ENCODE assay signal across 10 cellular contexts in genomic region chrX:47628980-47629379, GRCh38. TPM values are rescaled to one million over a fixed set of nuclear protein-coding genes. Genes with fewer than 3 reads are reported as not detected.
DNase-seq lines count a peak whose midpoint lies in the region; ATAC-seq and TF ChIP-seq lines count a peak whose summit lies in the region.
"Had no signal": no experiment of that assay in that cellular context is flagged by ENCODE, and none has a peak within 500 bp of the region (broad histone marks: within the 10 kb centered on the region; RNA-seq: fewer than 3 reads in every experiment).

No MANE protein-coding gene starts in this region.

- H3K9me3 Mint-ChIP-seq in CD8-positive, alpha-beta memory T cell = no peaks in the 10 kb centered on the region

- POLR2A ChIA-PET in CD8-positive, alpha-beta memory T cell (lab: Charles Lee) = no interaction called here

- peak overlapping the region in 4 of 7 donors; percentile 20 to 70 (median 50) for H3K4me3 Mint-ChIP-seq in CD8-positive, alpha-beta memory T cell
- peak overlapping the region; percentile 86 for H3K4me3 Mint-ChIP-seq in T-helper 17 cell

- H3K4me3 ChIP-seq in CD8-positive, alpha-beta memory T cell (ENCODE audit: low read length) = no peak overlapping the region
- H3K4me3 ChIP-seq: thoracic aorta had no signal

- peaks cover 3 to 4% of the 10 kb centered on the region in 2 donors for H3K27me3 Mint-ChIP-seq in CD8-positive, alpha-beta memory T cell
- H3K27me3 Mint-ChIP-seq in T-helper 17 cell = no peaks in the 10 kb centered on the region

- H3K27ac Mint-ChIP-seq in CD8-positive, alpha-beta memory T cell = peak overlapping the region in 1 of 8 donors; percentile 21
- H3K27ac Mint-ChIP-seq in T-helper 17 cell = peak overlapping the region; percentile 54

- peak; percentile 29 for TF ChIP-seq CTCF in GM13976 (IDR thresholded peaks at IDR 0.05; ENCODE audit: borderline replicate concordance, control extremely low read depth, extremely low read depth, insufficient read depth, missing control alignments)

- in situ Hi-C loops in GM13976 (cut with MboI; ENCODE audit: low sequenced_read_pairs, unreplicated experiment) = no loop called here

- peaks cover 6% of the 10 kb centered on the region for H3K4me1 ChIP-seq in CD8-positive, alpha-beta memory T cell (ENCODE audit: insufficient read depth, low read length)

- CTCF ChIA-PET in CD8-positive, alpha-beta memory T cell (lab: Charles Lee) = interaction anchor here (0.8 to 1.0 kb wide), 2 partner anchors 18 to 108 kb away, joined by 3 read pairs; no protein-coding TSS in a partner anchor

- H3K9me3 ChIP-seq in CD8-positive, alpha-beta memory T cell (ENCODE audit: low read length) = no peaks in the 10 kb centered on the region
- H3K9me3 ChIP-seq in T-helper 17 cell (ENCODE audit: control insufficient read depth, low read length, poor library complexity, severe bottlenecking) = no peaks in the 10 kb centered on the region
- H3K9me3 ChIP-seq: thoracic aorta had no signal

- H3K27ac ChIP-seq in CD8-positive, alpha-beta memory T cell (ENCODE audit: low read depth, low read length) = no peak overlapping the region
- H3K27ac ChIP-seq: thoracic aorta had no signal

- ATAC-seq in T-helper 17 cell (peak; percentile 68), HG03045 (IDR thresholded peaks at IDR 0.05; ENCODE audit: unreplicated experiment) (no peak), HG03460 (IDR thresholded peaks at IDR 0.05; ENCODE audit: unreplicated experiment) (no peak)

- peaks cover 0 to 2% (median 0%) of the 10 kb centered on the region in 3 donors for H3K36me3 Mint-ChIP-seq in CD8-positive, alpha-beta memory T cell
- H3K36me3 Mint-ChIP-seq in T-helper 17 cell (ENCODE audit: low read depth) = no peaks in the 10 kb centered on the region

- DNase-seq in CD8-positive, alpha-beta memory T cell = no peak
- DNase-seq in GM13976 (ENCODE audit: low spot score) = no peak
- DNase-seq in T-helper 17 cell = no peak
- peak; percentile 23 for DNase-seq in left kidney (ENCODE audit: low read depth, low spot score)
- DNase-seq in NCI-H2081 treated with DMSO at 0.1 percent for 48 hours (lab: John Stamatoyannopoulos, UW) = no peak
- DNase-seq in DMS79 treated with DMSO at 0.1 percent for 48 hours (lab: John Stamatoyannopoulos, UW) = no peak
- DNase-seq: NCI-H1436 had no signal

- no peaks in the 10 kb centered on the region for H3K27me3 ChIP-seq in CD8-positive, alpha-beta memory T cell (ENCODE audit: insufficient read depth, low read length, poor library complexity, severe bottlenecking)

- H3K36me3 ChIP-seq in CD8-positive, alpha-beta memory T cell (ENCODE audit: insufficient read depth, low read length) = no peaks in the 10 kb centered on the region
- H3K36me3 ChIP-seq: thoracic aorta had no signal

- peaks cover 9 to 21% (median 10%) of the 10 kb centered on the region in 3 donors for H3K4me1 Mint-ChIP-seq in CD8-positive, alpha-beta memory T cell
- peaks cover 20% of the 10 kb centered on the region for H3K4me1 Mint-ChIP-seq in T-helper 17 cell

RNA-seq across cellular contexts. Expression of gene CFP, which starts 0.8 kb away (rescaled TPM):
- total RNA-seq in CD8-positive, alpha-beta memory T cell = 1 to 10 TPM; 1.8 to 2.3 TPM
- 1.4 TPM for polyA plus RNA-seq in CD8-positive, alpha-beta memory T cell
- total RNA-seq in T-helper 17 cell = 10 to 100 TPM; 17.7 to 25.3 TPM

RNA-seq across cellular contexts. Expression of gene SYN1, which starts 9.3 kb away (rescaled TPM):
- under 1 TPM; 0.35 to 0.60 TPM for total RNA-seq in CD8-positive, alpha-beta memory T cell
- 0.94 TPM for polyA plus RNA-seq in CD8-positive, alpha-beta memory T cell
- 1 to 10 TPM in 1 of 2 donors, under 1 TPM in 1; 0.52 to 1.1 TPM for total RNA-seq in T-helper 17 cell

RNA-seq across cellular contexts. Expression of gene ELK1, which starts 21.4 kb away (rescaled TPM):
- total RNA-seq in CD8-positive, alpha-beta memory T cell = 10 to 100 TPM; 60.8 to 62.3 TPM
- polyA plus RNA-seq in CD8-positive, alpha-beta memory T cell = 21.9 TPM
- total RNA-seq in T-helper 17 cell = 10 to 100 TPM; 33.0 to 33.2 TPM

RNA-seq across cellular contexts. Expression of gene UXT, which starts 30.0 kb away (rescaled TPM):
- 100 to 1,000 TPM; 159 to 168 TPM for total RNA-seq in CD8-positive, alpha-beta memory T cell
- 286 TPM for polyA plus RNA-seq in CD8-positive, alpha-beta memory T cell
- total RNA-seq in T-helper 17 cell = 100 to 1,000 TPM; 164 to 185 TPM

RNA-seq across cellular contexts. Expression of gene TIMP1, which starts 46.7 kb away (rescaled TPM):
- total RNA-seq in CD8-positive, alpha-beta memory T cell = 1 to 10 TPM; 6.9 to 7.8 TPM
- 170 TPM for polyA plus RNA-seq in CD8-positive, alpha-beta memory T cell
- total RNA-seq in T-helper 17 cell = 100 to 1,000 TPM in 1 of 2 donors, 10 to 100 TPM in 1; 94.5 to 143 TPM

Comparison
In these comparisons a context has a peak if more than half of its experiments do, and no peak if none do; other contexts are left out.
1. RNA of gene CFP, which starts 0.8 kb away (total RNA-seq): 17.7 to 25.3 TPM in T-helper 17 cell; 1.8 to 2.3 TPM in CD8-positive, alpha-beta memory T cell; every median in the first group is over 4 times any median in the second.